8 cellular contexts compared by ENCODE assay signal in genomic region chr13:114314074-114314912, GRCh38. TPM values are rescaled to one million over a fixed set of nuclear protein-coding genes. Genes with fewer than 3 reads are reported as not detected.
DNase-seq lines count a peak whose midpoint lies in the region; ATAC-seq and TF ChIP-seq lines count a peak whose summit lies in the region.

Gene CHAMP1 (plus strand): TSS chr13:114314503. CDS start chr13:114323843, 9,340 bp downstream.

- peak; percentile 88 to 90 (median 89) for DNase-seq in CD4-positive, alpha-beta memory T cell
- peak; percentile 91 for DNase-seq in HK-2 (ENCODE audit: unreplicated experiment)
- DNase-seq in NCI-H82 treated with DMSO at 0.1 percent for 48 hours (lab: John Stamatoyannopoulos, UW; ENCODE audit: unreplicated experiment), result peak; percentile 88
- DNase-seq in activated CD8-positive, alpha-beta T cell treated with anti-CD3 and anti-CD28 coated beads for 36 hours, result peak; percentile 95
- DNase-seq in lower leg skin (ENCODE audit: low spot score in 2 of 2), result peak; percentile 93 to 99
- peak; percentile 91 to 92 for DNase-seq in stimulated activated CD4-positive, alpha-beta T cell treated with anti-CD3 and anti-CD28 coated beads, Interleukin-4, amount 100 ng/mL, for 4 hours

- peak in 1 of 2 donors; percentile 12 for TF ChIP-seq POLR2A in lower leg skin (IDR thresholded peaks at IDR 0.05)

- peaks cover 0 to 6% of the 10 kb centered on the region in 2 donors for H3K36me3 Mint-ChIP-seq in CD4-positive, alpha-beta memory T cell
- H3K36me3 Mint-ChIP-seq in activated CD8-positive, alpha-beta T cell treated with anti-CD3 and anti-CD28 coated beads for 36 hours (ENCODE audit: low read depth), result peaks cover 12% of the 10 kb centered on the region

- peak within 1 kb of the TSS; percentile 79 for H3K27ac ChIP-seq in CD4-positive, alpha-beta memory T cell (ENCODE audit: low read depth, low read length)
- peak within 1 kb of the TSS; percentile 80 for H3K27ac ChIP-seq in duodenal mucosa (ENCODE audit: low read depth, low read length)

- peak within 1 kb of the TSS; percentile 84 to 98 (median 90) for H3K27ac Mint-ChIP-seq in CD4-positive, alpha-beta memory T cell
- peak within 1 kb of the TSS; percentile 96 for H3K27ac Mint-ChIP-seq in activated CD8-positive, alpha-beta T cell treated with anti-CD3 and anti-CD28 coated beads for 36 hours

- H3K4me3 ChIP-seq in CD4-positive, alpha-beta memory T cell (ENCODE audit: low read length in 2 of 2), result peak within 1 kb of the TSS; percentile 12 to 88
- H3K4me3 ChIP-seq in duodenal mucosa (ENCODE audit: low read depth in 1 of 2, low read length in 2 of 2) (peak within 1 kb of the TSS; percentile 78 to 79), lower leg skin (ENCODE audit: low read depth, poor library complexity, severe bottlenecking) (peak within 1 kb of the TSS; percentile 75)

- CTCF ChIA-PET in CD4-positive, alpha-beta memory T cell (lab: Charles Lee; ENCODE audit: partially characterized antibody), result interaction anchor here (0.8 kb wide), 1 partner anchor 34 kb away, joined by 5 read pairs; no protein-coding TSS in a partner anchor
- CTCF ChIA-PET in activated CD8-positive, alpha-beta T cell treated with anti-CD3 and anti-CD28 coated beads for 36 hours (lab: Charles Lee), result interaction anchor here (0.6 to 1.0 kb wide), 2 partner anchors 25 to 26 kb away, joined by 3 read pairs; no protein-coding TSS in a partner anchor

- H3K9me3 Mint-ChIP-seq in CD4-positive, alpha-beta memory T cell, result no peaks in the 10 kb centered on the region
- H3K9me3 Mint-ChIP-seq in activated CD8-positive, alpha-beta T cell treated with anti-CD3 and anti-CD28 coated beads for 36 hours, result no peaks in the 10 kb centered on the region

- ATAC-seq in GM19455 (IDR thresholded peaks at IDR 0.05; ENCODE audit: unreplicated experiment), result peak; percentile 77
- ATAC-seq in activated CD8-positive, alpha-beta T cell treated with anti-CD3 and anti-CD28 coated beads for 36 hours, result peak; percentile 83

- peak within 1 kb of the TSS; percentile 65 to 73 for H3K9ac ChIP-seq in duodenal mucosa (ENCODE audit: low read depth in 1 of 2, low read length in 2 of 2)

- H3K4me1 ChIP-seq in CD4-positive, alpha-beta memory T cell (ENCODE audit: insufficient read depth, low read length), result peaks cover 58% of the 10 kb centered on the region
- H3K4me1 ChIP-seq in duodenal mucosa (ENCODE audit: control insufficient read depth in 1 of 2, insufficient read depth in 2 of 2, low read length in 2 of 2), result peaks cover 16 to 24% of the 10 kb centered on the region in 2 donors

- no peaks in the 10 kb centered on the region for H3K36me3 ChIP-seq in CD4-positive, alpha-beta memory T cell (ENCODE audit: insufficient read depth, low read length)
- no peaks in the 10 kb centered on the region for H3K36me3 ChIP-seq in duodenal mucosa (ENCODE audit: control insufficient read depth in 1 of 2, insufficient read depth in 2 of 2, low read length in 2 of 2)

- H3K4me3 Mint-ChIP-seq in CD4-positive, alpha-beta memory T cell, result peak within 1 kb of the TSS; percentile 86 to 95 (median 93)
- peak within 1 kb of the TSS; percentile 87 for H3K4me3 Mint-ChIP-seq in activated CD8-positive, alpha-beta T cell treated with anti-CD3 and anti-CD28 coated beads for 36 hours

- H3K4me1 Mint-ChIP-seq in CD4-positive, alpha-beta memory T cell, result peaks cover 28 to 48% (median 40%) of the 10 kb centered on the region in 4 donors
- H3K4me1 Mint-ChIP-seq in activated CD8-positive, alpha-beta T cell treated with anti-CD3 and anti-CD28 coated beads for 36 hours (ENCODE audit: low read depth), result peaks cover 41% of the 10 kb centered on the region

- no peaks in the 10 kb centered on the region for H3K27me3 Mint-ChIP-seq in CD4-positive, alpha-beta memory T cell
- H3K27me3 Mint-ChIP-seq in activated CD8-positive, alpha-beta T cell treated with anti-CD3 and anti-CD28 coated beads for 36 hours, result no peaks in the 10 kb centered on the region

- TF ChIP-seq CTCF in activated CD8-positive, alpha-beta T cell treated with anti-CD3 and anti-CD28 coated beads for 36 hours (IDR thresholded peaks at IDR 0.05), result no peak
- no peak for TF ChIP-seq CTCF in lower leg skin (IDR thresholded peaks at IDR 0.05)

- WGBS in lower leg skin, 2 donors, result 0 to 1% methylated on average over 45 to 89 of the region's 107 CpGs

- H3K27me3 ChIP-seq in CD4-positive, alpha-beta memory T cell (ENCODE audit: insufficient read depth, low read length), result no peaks in the 10 kb centered on the region
- H3K27me3 ChIP-seq in duodenal mucosa (ENCODE audit: control insufficient read depth in 1 of 2, insufficient read depth in 2 of 2, low read length in 2 of 2), result no peaks in the 10 kb centered on the region

- no peaks in the 10 kb centered on the region for H3K9me3 ChIP-seq in CD4-positive, alpha-beta memory T cell (ENCODE audit: control insufficient read depth in 1 of 2, low read length in 2 of 2)
- H3K9me3 ChIP-seq in duodenal mucosa (ENCODE audit: control insufficient read depth in 1 of 2, low read length in 2 of 2), result no peaks in the 10 kb centered on the region

- intact Hi-C loops in CD4-positive, alpha-beta memory T cell (cut with micrococcal nuclease), result loop anchor here (1.0 kb wide), 1 partner anchor 33 kb away; the partner anchor contains the start of gene UPF3A
- intact Hi-C loops in activated CD8-positive, alpha-beta T cell treated with anti-CD3 and anti-CD28 coated beads for 36 hours (cut with micrococcal nuclease), result no loop called here
- intact Hi-C loops in lower leg skin (cut with DNase I; ENCODE audit: low total_unique reads), result no loop called here

- POLR2A ChIA-PET in CD4-positive, alpha-beta memory T cell (lab: Charles Lee; ENCODE audit: partially characterized antibody), result interaction anchor here (1.1 to 4.1 kb wide), 4 partner anchors 14 to 45 kb away, joined by 3 to 24 read pairs (median 6); partner anchors contain the start of gene UPF3A
- POLR2A ChIA-PET in activated CD8-positive, alpha-beta T cell treated with anti-CD3 and anti-CD28 coated beads for 36 hours (lab: Charles Lee), result interaction anchor here (0.8 to 1.2 kb wide), 4 partner anchors 13 to 140 kb away, joined by 3 to 6 read pairs (median 3); no protein-coding TSS in a partner anchor

RNA-seq across cellular contexts. Expression of gene CHAMP1, which starts in this region (rescaled TPM):
- total RNA-seq in CD4-positive, alpha-beta memory T cell, result 10 to 100 TPM; 24.0 to 25.1 TPM
- 1 to 10 TPM; 5.4 to 8.6 TPM for polyA plus RNA-seq in CD4-positive, alpha-beta memory T cell
- total RNA-seq in activated CD8-positive, alpha-beta T cell treated with anti-CD3 and anti-CD28 coated beads for 36 hours, result 10 to 100 TPM; 33.9 to 34.7 TPM
- total RNA-seq in lower leg skin, result 10 to 100 TPM; 18.0 to 21.0 (median 19.7) TPM

Comparison
In these comparisons a context has a peak if more than half of its experiments do, and no peak if none do; other contexts are left out.
1. Peak in every context shown above with its lines: DNase-seq, ATAC-seq, H3K4me3 ChIP-seq and H3K27ac ChIP-seq.